Comparison of ENCODE assay signal across 7 cellular contexts in genomic region chr2:3180909-3181221, GRCh38.
A peak's percentile ranks its signal among the peaks of the same experiment; 100 is the strongest.
DNase-seq lines count a peak whose midpoint lies in the region; ATAC-seq, FAIRE-seq and TF ChIP-seq lines count a peak whose summit lies in the region.
"Not testable (repeated sequence)": the region's sequence is repeated elsewhere in the genome, so short reads cannot be mapped to it uniquely, and the experiment has no call there.

No MANE protein-coding gene starts in this region.

- not testable (repeated sequence) for H2AFZ ChIP-seq in endothelial cell of umbilical vein (ENCODE audit: low read depth, low read length)

- not testable (repeated sequence) for H3K27ac Mint-ChIP-seq in stimulated activated memory B cell treated with anti-CD40 and anti-IgM and Interleukin-4, amounts not matched to agents 10 μg/mL and 1 μg/mL and 100 μg/mL, for 72 hours

- not testable (repeated sequence) for H3K27me3 Mint-ChIP-seq in stimulated activated memory B cell treated with anti-CD40 and anti-IgM and Interleukin-4, amounts not matched to agents 10 μg/mL and 1 μg/mL and 100 μg/mL, for 72 hours

- intact Hi-C loops in endothelial cell of umbilical vein (cut with micrococcal nuclease); heart left ventricle (cut with DNase I): not testable (repeated sequence)

- H3K4me1 ChIP-seq in endothelial cell of umbilical vein (ENCODE audit: control insufficient read depth, extremely low read depth, insufficient read depth, low read length); heart left ventricle: not testable (repeated sequence)

- FAIRE-seq in GM18507 (lab: Jason Lieb, UNC): peak; percentile 31
- FAIRE-seq in bronchial epithelial cell (lab: Jason Lieb, UNC): peak; percentile 100
- peak; percentile 91 for FAIRE-seq in endothelial cell of umbilical vein (lab: Jason Lieb, UNC)

- not testable (repeated sequence) for H3K4me2 ChIP-seq in endothelial cell of umbilical vein (ENCODE audit: insufficient read depth, low read length)

- not testable (repeated sequence) for H3K36me3 ChIP-seq in bronchial epithelial cell (ENCODE audit: control insufficient read depth, insufficient read depth, low read length); endothelial cell of umbilical vein (ENCODE audit: control insufficient read depth in 2 of 2, extremely low read depth in 1 of 2, insufficient read depth in 2 of 2, low read length in 2 of 2); heart left ventricle

- H3K79me2 ChIP-seq in endothelial cell of umbilical vein (ENCODE audit: control insufficient read depth, insufficient read depth, low read length): not testable (repeated sequence)

- not testable (repeated sequence) for TF ChIP-seq CTCF in bronchial epithelial cell (IDR thresholded peaks at IDR 0.05; ENCODE audit: insufficient read depth, low read length, severe bottlenecking); endothelial cell of umbilical vein (IDR thresholded peaks at IDR 0.05; ENCODE audit: extremely low read depth in 1 of 2, insufficient read depth in 1 of 2, low read depth in 1 of 2, low read length in 2 of 2); heart left ventricle (IDR thresholded peaks at IDR 0.05); omental fat pad (IDR thresholded peaks at IDR 0.05)

- H3K9me3 ChIP-seq in endothelial cell of umbilical vein (replicated peaks; ENCODE audit: control insufficient read depth, insufficient read depth, low read length); heart left ventricle: not testable (repeated sequence)

- not testable (repeated sequence) for H4K20me1 ChIP-seq in endothelial cell of umbilical vein (replicated peaks; ENCODE audit: control insufficient read depth, extremely low read depth, insufficient read depth, low read length)

- not testable (repeated sequence) for H3K4me1 Mint-ChIP-seq in stimulated activated memory B cell treated with anti-CD40 and anti-IgM and Interleukin-4, amounts not matched to agents 10 μg/mL and 1 μg/mL and 100 μg/mL, for 72 hours

- ATAC-seq in heart left ventricle (peak in 3 of 4 donors; percentile 40 to 44 (median 41)), left lobe of liver (peak; percentile 7), omental fat pad (ENCODE audit: low FRiP score) (peak; percentile 30)
- ATAC-seq in stimulated activated memory B cell treated with anti-CD40 and anti-IgM and Interleukin-4, amounts not matched to agents 10 μg/mL and 1 μg/mL and 100 μg/mL, for 72 hours: peak; percentile 42

- not testable (repeated sequence) for DNase-seq in GM18507 (ENCODE audit: extremely low spot score, insufficient read length, low read depth); endothelial cell of umbilical vein (ENCODE audit: low read depth, low spot score); left lobe of liver (ENCODE audit: low spot score); omental fat pad (ENCODE audit: low spot score)
- DNase-seq in bronchial epithelial cell (ENCODE audit: low read depth) (peak; percentile 7), heart left ventricle (peak in 1 of 5 donors; percentile 24)

- not testable (repeated sequence) for BruUV-seq in endothelial cell of umbilical vein (replicated peaks; lab: Mats Ljungman, UMichigan)

- not testable (repeated sequence) for H3K27me3 ChIP-seq in bronchial epithelial cell (ENCODE audit: control insufficient read depth, insufficient read depth, low read length); endothelial cell of umbilical vein (ENCODE audit: control insufficient read depth in 2 of 2, insufficient read depth in 2 of 2, low read length in 2 of 2); heart left ventricle

- not testable (repeated sequence) for H3K9ac ChIP-seq in endothelial cell of umbilical vein (replicated peaks; ENCODE audit: extremely low read depth, insufficient read depth, low read length)

- H3K36me3 Mint-ChIP-seq in stimulated activated memory B cell treated with anti-CD40 and anti-IgM and Interleukin-4, amounts not matched to agents 10 μg/mL and 1 μg/mL and 100 μg/mL, for 72 hours: peaks cover 47% of the 10 kb centered on the region

- CTCF ChIA-PET in endothelial cell of umbilical vein (lab: Charles Lee): not testable (repeated sequence)

- H3K9me3 Mint-ChIP-seq in stimulated activated memory B cell treated with anti-CD40 and anti-IgM and Interleukin-4, amounts not matched to agents 10 μg/mL and 1 μg/mL and 100 μg/mL, for 72 hours: not testable (repeated sequence)

- not testable (repeated sequence) for H3K4me3 ChIP-seq in bronchial epithelial cell (ENCODE audit: low read depth, low read length); endothelial cell of umbilical vein (replicated peaks in 1 of 3; ENCODE audit: insufficient read depth in 1 of 3, low read depth in 1 of 3, low read length in 3 of 3); heart left ventricle

- not testable (repeated sequence) for TF ChIP-seq POLR2A in endothelial cell of umbilical vein (IDR thresholded peaks at IDR 0.05; ENCODE audit: low read depth, low read length); heart left ventricle (IDR thresholded peaks at IDR 0.05)

- not testable (repeated sequence) for H3K4me3 Mint-ChIP-seq in stimulated activated memory B cell treated with anti-CD40 and anti-IgM and Interleukin-4, amounts not matched to agents 10 μg/mL and 1 μg/mL and 100 μg/mL, for 72 hours

- dilution Hi-C loops in endothelial cell of umbilical vein (cut with MboI; ENCODE audit: extremely low pct_ligation_motif_present, low sequenced_read_pairs): not testable (repeated sequence)

- 78 to 85% (median 82%) methylated on average over 30 of the region's 30 CpGs for WGBS in heart left ventricle, 4 donors

- H3K9me1 ChIP-seq in endothelial cell of umbilical vein (replicated peaks; ENCODE audit: control insufficient read depth, extremely low read depth, insufficient read depth, low read length): not testable (repeated sequence)

- POLR2A ChIA-PET in endothelial cell of umbilical vein (lab: Charles Lee): not testable (repeated sequence)

- not testable (repeated sequence) for H3K27ac ChIP-seq in endothelial cell of umbilical vein (ENCODE audit: insufficient read depth, low read depth, low read length); heart left ventricle
